23 cellular contexts compared by ENCODE assay signal in the genomic region with DNA sequence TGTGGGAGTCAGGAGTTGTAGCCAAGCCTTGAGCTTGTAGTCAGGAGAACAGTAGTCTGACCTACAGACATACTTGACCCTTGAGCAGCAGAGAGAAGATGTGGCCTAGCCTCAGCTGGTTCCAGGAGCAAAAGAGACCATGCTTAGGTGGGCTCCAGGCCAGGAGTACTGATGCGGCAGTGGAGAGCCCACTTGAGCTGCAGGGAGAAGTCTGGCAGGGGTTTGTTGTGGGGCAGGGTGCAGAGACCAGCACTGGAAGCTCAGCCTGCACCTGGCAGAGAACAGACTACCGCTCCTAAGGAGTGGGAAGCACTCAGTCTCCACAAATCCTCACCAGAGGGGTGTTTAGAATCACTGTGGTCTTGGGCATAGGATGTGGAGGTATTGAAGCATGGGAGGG.
DNase-seq lines count a peak whose midpoint lies in the region; ATAC-seq and TF ChIP-seq lines count a peak whose summit lies in the region.
"Had no signal": no experiment of that assay in that cellular context is flagged by ENCODE, and none has a peak within 500 bp of the region (broad histone marks: within the 10 kb centered on the region; RNA-seq: fewer than 3 reads in every experiment).

No MANE protein-coding gene starts in this region.

- H3K9me3 Mint-ChIP-seq in activated CD4-positive, alpha-beta T cell treated with anti-CD3 and anti-CD28 coated beads for 36 hours (ENCODE audit: low read depth) = no peaks in the 10 kb centered on the region

- POLR2A ChIA-PET in activated CD4-positive, alpha-beta T cell treated with anti-CD3 and anti-CD28 coated beads for 36 hours (lab: Charles Lee) = no interaction called here

- 50% methylated on average over 2 of the region's 2 CpGs for WGBS in right cardiac atrium

- H3K4me1 ChIP-seq in cardiac muscle cell (ENCODE audit: low read depth) (peaks cover 12% of the 10 kb centered on the region), right cardiac atrium (ENCODE audit: control insufficient read depth, insufficient read depth, low read length) (peaks cover 12% of the 10 kb centered on the region)

- H3K27me3 ChIP-seq in cardiac muscle cell = no peaks in the 10 kb centered on the region
- H3K27me3 ChIP-seq in right cardiac atrium (ENCODE audit: control insufficient read depth, insufficient read depth) = no peaks in the 10 kb centered on the region

- peak; percentile 11 to 60 for ATAC-seq in right cardiac atrium
- no peak for ATAC-seq in activated CD4-positive, alpha-beta T cell treated with anti-CD3 and anti-CD28 coated beads for 36 hours

- TF ChIP-seq CTCF in cardiac muscle cell (IDR thresholded peaks at IDR 0.05; ENCODE audit: low read depth, low read length) = no peak

- no peak overlapping the region for H3K4me3 ChIP-seq in cardiac muscle cell
- no peak overlapping the region for H3K4me3 ChIP-seq in right cardiac atrium (ENCODE audit: low read length)
- H3K4me3 ChIP-seq: GM23248, PC-9 had no signal

- peaks cover 47% of the 10 kb centered on the region for H3K36me3 ChIP-seq in cardiac muscle cell

- H3K4me3 Mint-ChIP-seq in activated CD4-positive, alpha-beta T cell treated with anti-CD3 and anti-CD28 coated beads for 36 hours = no peak overlapping the region
- H3K4me3 Mint-ChIP-seq: B cell had no signal

- H3K4me1 Mint-ChIP-seq in activated CD4-positive, alpha-beta T cell treated with anti-CD3 and anti-CD28 coated beads for 36 hours = no peaks in the 10 kb centered on the region
- H3K4me1 Mint-ChIP-seq: B cell had no signal

- H3K36me3 Mint-ChIP-seq in activated CD4-positive, alpha-beta T cell treated with anti-CD3 and anti-CD28 coated beads for 36 hours (ENCODE audit: low read depth) = no peaks in the 10 kb centered on the region

- H3K9me3 ChIP-seq in cardiac muscle cell (ENCODE audit: low read depth) (no peaks in the 10 kb centered on the region), right cardiac atrium (ENCODE audit: control insufficient read depth, low read length) (no peaks in the 10 kb centered on the region)

- intact Hi-C loops in right cardiac atrium (cut with DNase I) = no loop called here
- intact Hi-C loops in activated CD4-positive, alpha-beta T cell treated with anti-CD3 and anti-CD28 coated beads for 36 hours (cut with DNase I, micrococcal nuclease) = loop anchor here in 1 of 2 experiments (10.0 kb wide), 1 partner anchor 84 kb away; no protein-coding TSS in a partner anchor

- peak overlapping the region; percentile 27 for H3K27ac ChIP-seq in cardiac muscle cell
- peak overlapping the region; percentile 22 for H3K27ac ChIP-seq in right cardiac atrium (ENCODE audit: low read length)
- H3K27ac ChIP-seq: 22Rv1, GM23248, PC-9 had no signal

- no peak overlapping the region for H3K27ac Mint-ChIP-seq in activated CD4-positive, alpha-beta T cell treated with anti-CD3 and anti-CD28 coated beads for 36 hours
- H3K27ac Mint-ChIP-seq: B cell had no signal

- H3K27me3 Mint-ChIP-seq in activated CD4-positive, alpha-beta T cell treated with anti-CD3 and anti-CD28 coated beads for 36 hours = peaks cover 3% of the 10 kb centered on the region
- H3K27me3 Mint-ChIP-seq: B cell had no signal

- peak; percentile 7 for DNase-seq in DMS 273 (lab: John Stamatoyannopoulos, UW; ENCODE audit: unreplicated experiment)
- no peak for DNase-seq in DMS 273 treated with DMSO at 0.1 percent for 48 hours (lab: John Stamatoyannopoulos, UW)
- DNase-seq in DMS79 (lab: John Stamatoyannopoulos, UW) = peak; percentile 75
- DNase-seq in cardiac muscle cell (ENCODE audit: low read depth in 1 of 2, low spot score in 1 of 2) = no peak
- DNase-seq in right cardiac atrium = peak in 2 of 3 donors; percentile 56 to 63
- DNase-seq in NCI-H69 (lab: John Stamatoyannopoulos, UW) = no peak
- DNase-seq in NCI-H226 = no peak
- no peak for DNase-seq in activated CD4-positive, alpha-beta T cell treated with anti-CD3 and anti-CD28 coated beads for 36 hours
- DNase-seq: Calu3, GM23248, H7, KBM-7, MV-4-11, NCI-H1417 treated with DMSO at 0.1 percent for 48 hours, NCI-H1694 treated with DMSO at 0.1 percent for 48 hours, NCI-H2171 treated with DMSO at 0.1 percent for 48 hours, NCI-H524, NCI-H774, PC-9, RPMI8226, SHP77 treated with DMSO at 0.1 percent for 48 hours had no signal

- CTCF ChIA-PET in activated CD4-positive, alpha-beta T cell treated with anti-CD3 and anti-CD28 coated beads for 36 hours (lab: Charles Lee) = interaction anchor here (1.6 kb wide), 1 partner anchor 17 kb away, joined by 3 read pairs; no protein-coding TSS in a partner anchor

Comparison
In these comparisons a context has a peak if more than half of its experiments do, and no peak if none do; other contexts are left out.
1. DNase-seq: peak in DMS 273 (single experiment), DMS79 (single experiment) and right cardiac atrium (2 of 3); none in DMS 273 treated with DMSO at 0.1 percent for 48 hours (single experiment), cardiac muscle cell (0 of 2), NCI-H69 (single experiment), NCI-H226 (single experiment) and activated CD4-positive, alpha-beta T cell treated with anti-CD3 and anti-CD28 coated beads for 36 hours (single experiment).